Comparison of ENCODE assay signal across 1 cellular context in the genomic region with DNA sequence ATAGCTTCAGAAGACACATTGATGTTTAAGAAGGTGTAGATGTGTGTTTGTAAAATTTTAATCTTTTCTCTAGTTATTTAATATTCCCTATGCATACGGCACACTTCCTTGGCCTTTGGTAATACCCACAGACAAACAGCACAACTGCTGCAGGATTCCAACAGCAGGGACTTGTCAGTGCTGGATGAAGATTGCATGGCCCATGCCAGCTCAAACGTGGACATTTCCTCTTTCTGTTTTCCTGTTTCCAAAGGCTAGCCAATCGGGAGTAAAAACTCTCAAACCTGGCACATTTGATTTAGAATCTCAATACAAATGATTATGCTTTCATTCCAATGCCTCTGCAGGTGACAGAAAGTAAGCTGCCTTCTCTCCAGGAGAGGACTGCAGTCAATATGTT.
TF ChIP-seq lines count a peak whose summit lies in the region.

No MANE protein-coding gene starts in this region.

TF ChIP-seq in GM23338, 12 proteins besides CTCF, POLR2A, EP300 and RAD21 (continued from another document):
- TF ChIP-seq, protein P1, sequence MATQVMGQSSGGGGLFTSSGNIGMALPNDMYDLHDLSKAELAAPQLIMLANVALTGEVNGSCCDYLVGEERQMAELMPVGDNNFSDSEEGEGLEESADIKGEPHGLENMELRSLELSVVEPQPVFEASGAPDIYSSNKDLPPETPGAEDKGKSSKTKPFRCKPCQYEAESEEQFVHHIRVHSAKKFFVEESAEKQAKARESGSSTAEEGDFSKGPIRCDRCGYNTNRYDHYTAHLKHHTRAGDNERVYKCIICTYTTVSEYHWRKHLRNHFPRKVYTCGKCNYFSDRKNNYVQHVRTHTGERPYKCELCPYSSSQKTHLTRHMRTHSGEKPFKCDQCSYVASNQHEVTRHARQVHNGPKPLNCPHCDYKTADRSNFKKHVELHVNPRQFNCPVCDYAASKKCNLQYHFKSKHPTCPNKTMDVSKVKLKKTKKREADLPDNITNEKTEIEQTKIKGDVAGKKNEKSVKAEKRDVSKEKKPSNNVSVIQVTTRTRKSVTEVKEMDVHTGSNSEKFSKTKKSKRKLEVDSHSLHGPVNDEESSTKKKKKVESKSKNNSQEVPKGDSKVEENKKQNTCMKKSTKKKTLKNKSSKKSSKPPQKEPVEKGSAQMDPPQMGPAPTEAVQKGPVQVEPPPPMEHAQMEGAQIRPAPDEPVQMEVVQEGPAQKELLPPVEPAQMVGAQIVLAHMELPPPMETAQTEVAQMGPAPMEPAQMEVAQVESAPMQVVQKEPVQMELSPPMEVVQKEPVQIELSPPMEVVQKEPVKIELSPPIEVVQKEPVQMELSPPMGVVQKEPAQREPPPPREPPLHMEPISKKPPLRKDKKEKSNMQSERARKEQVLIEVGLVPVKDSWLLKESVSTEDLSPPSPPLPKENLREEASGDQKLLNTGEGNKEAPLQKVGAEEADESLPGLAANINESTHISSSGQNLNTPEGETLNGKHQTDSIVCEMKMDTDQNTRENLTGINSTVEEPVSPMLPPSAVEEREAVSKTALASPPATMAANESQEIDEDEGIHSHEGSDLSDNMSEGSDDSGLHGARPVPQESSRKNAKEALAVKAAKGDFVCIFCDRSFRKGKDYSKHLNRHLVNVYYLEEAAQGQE (IDR thresholded peaks at IDR 0.05; ENCODE audit: unreplicated experiment): no peak
TF ChIP-seq in GM23338: peak in this region for 0.
